12 cellular contexts compared by ENCODE assay signal in genomic region chr5:139298242-139298641, GRCh38. TPM values are rescaled to one million over a fixed set of nuclear protein-coding genes. Genes with fewer than 3 reads are reported as not detected.
A peak's percentile ranks its signal among the peaks of the same experiment; 100 is the strongest.
DNase-seq lines count a peak whose midpoint lies in the region; ATAC-seq and TF ChIP-seq lines count a peak whose summit lies in the region.
"Had no signal": no experiment of that assay in that cellular context is flagged by ENCODE, and none has a peak within 500 bp of the region (broad histone marks: within the 10 kb centered on the region; RNA-seq: fewer than 3 reads in every experiment).

No MANE protein-coding gene starts in this region.

- no peaks in the 10 kb centered on the region for H3K27me3 ChIP-seq in BLaER1
- H3K27me3 ChIP-seq in H9 (ENCODE audit: insufficient read depth, low read length), result no peaks in the 10 kb centered on the region
- no peaks in the 10 kb centered on the region for H3K27me3 ChIP-seq in prostate gland (replicated peaks; ENCODE audit: insufficient read depth)
- H3K27me3 ChIP-seq: body of pancreas had no signal

- peaks cover 3% of the 10 kb centered on the region in 2 experiments; a peak in 1 of 5 replicates for H3K9me3 Mint-ChIP-seq in H9
- no peaks in the 10 kb centered on the region for H3K9me3 Mint-ChIP-seq in activated T-helper 2 cell treated with anti-CD3 and anti-CD28 coated beads, Interferon-gamma antibody, Interleukin-2, Interleukin-4, amounts not matched to agents 10 μg/mL and 5 μg/mL and 100 μg/mL, durations not matched to agents 14 hours and 24 hours and 36 hours
- no peaks in the 10 kb centered on the region for H3K9me3 Mint-ChIP-seq in naive B cell

- no peak overlapping the region for H3K56ac ChIP-seq in H9 (ENCODE audit: insufficient read length, low read depth, low read length)

- H2AK5ac ChIP-seq in H9 (ENCODE audit: insufficient read length, low read length), result no peak overlapping the region

- H3K23me2 ChIP-seq in H9 (ENCODE audit: insufficient read length, low read depth, low read length, poor library complexity, severe bottlenecking), result no peaks in the 10 kb centered on the region

- no peak overlapping the region for H2BK15ac ChIP-seq in H9 (ENCODE audit: low read depth, low read length)

- no peaks in the 10 kb centered on the region for H3K79me1 ChIP-seq in H9 (ENCODE audit: insufficient read depth, low read depth, low read length, poor library complexity, severe bottlenecking)

- ATAC-seq in naive B cell (ENCODE audit: low read depth in 2 of 2), result no peak
- ATAC-seq: body of pancreas had no signal

- no CpG with 5 or more reads among the region's 11 CpGs for WGBS in H9 (ENCODE audit: extremely low coverage, insufficient read length, low lambda C conversion rate)
- 44% methylated on average over 11 of the region's 11 CpGs for WGBS in prostate gland

- H3K18ac ChIP-seq in H9 (ENCODE audit: insufficient read length, low read depth, low read length), result no peak overlapping the region

- peak overlapping the region in 1 of 3 experiments; percentile 28; a peak in 4 of 7 replicates for H3K27ac Mint-ChIP-seq in H9
- peak overlapping the region; percentile 58 for H3K27ac Mint-ChIP-seq in activated T-helper 2 cell treated with anti-CD3 and anti-CD28 coated beads, Interferon-gamma antibody, Interleukin-2, Interleukin-4, amounts not matched to agents 10 μg/mL and 5 μg/mL and 100 μg/mL, durations not matched to agents 14 hours and 24 hours and 36 hours
- peak overlapping the region in 2 of 6 donors; percentile 59 to 69 for H3K27ac Mint-ChIP-seq in naive B cell

- no peak overlapping the region for H2BK12ac ChIP-seq in H9 (ENCODE audit: insufficient read length, low read depth, low read length)

- TF ChIP-seq CTCF in H9 (conservative IDR thresholded peaks at IDR 0.05) (no peak), prostate gland (IDR thresholded peaks at IDR 0.05) (no peak), GM13977 (IDR thresholded peaks at IDR 0.05; ENCODE audit: extremely low read depth, insufficient read depth, missing control alignments) (no peak)

- no peak overlapping the region for H4K91ac ChIP-seq in H9 (ENCODE audit: insufficient read length, low read depth, low read length)

- intact Hi-C loops in activated T-helper 2 cell treated with anti-CD3 and anti-CD28 coated beads, Interferon-gamma antibody, Interleukin-2, Interleukin-4, amounts not matched to agents 10 μg/mL and 5 μg/mL and 100 μg/mL, durations not matched to agents 14 hours and 24 hours and 36 hours (cut with micrococcal nuclease), result loop anchor here (10.0 kb wide), 3 partner anchors 267 to 963 kb away; partner anchors contain the start of genes CDC25C, ETF1, FAM53C and UBE2D2
- intact Hi-C loops in prostate gland (cut with DNase I), result no loop called here
- intact Hi-C loops in posterior cingulate gyrus (cut with DNase I), result no loop called here

- H3K23ac ChIP-seq in H9 (ENCODE audit: insufficient read length, low read depth, low read length), result no peak overlapping the region

- H3K4me1 ChIP-seq in BLaER1, result peaks cover 64% of the 10 kb centered on the region
- no peaks in the 10 kb centered on the region; the same call in 1 of the 2 replicates for H3K4me1 ChIP-seq in H9 (ENCODE audit: insufficient read depth, low read length)
- peaks cover 12% of the 10 kb centered on the region for H3K4me1 ChIP-seq in prostate gland (replicated peaks)

- no peak for DNase-seq in H9
- no peak for DNase-seq in activated T-helper 2 cell treated with anti-CD3 and anti-CD28 coated beads, Interferon-gamma antibody, Interleukin-2, Interleukin-4, amounts not matched to agents 10 μg/mL and 5 μg/mL and 100 μg/mL, durations not matched to agents 14 hours and 24 hours and 36 hours (ENCODE audit: low spot score)
- DNase-seq in naive B cell, result no peak
- no peak for DNase-seq in prostate gland (ENCODE audit: low spot score)
- DNase-seq in posterior cingulate gyrus, result no peak
- no peak for DNase-seq in GM13977 (ENCODE audit: low spot score)
- DNase-seq in NCI-H2107 treated with DMSO at 0.1 percent for 48 hours (lab: John Stamatoyannopoulos, UW; ENCODE audit: unreplicated experiment), result no peak
- DNase-seq: body of pancreas; GF-D8; NCI-H1930; stimulated activated CD4-positive, alpha-beta T cell treated with anti-CD3 and anti-CD28 coated beads, Interleukin-4, amount 100 ng/mL, for 24 hours had no signal

- H3T11ph ChIP-seq in H9 (ENCODE audit: low read length), result no peak overlapping the region

- no peaks in the 10 kb centered on the region for H3K27me3 Mint-ChIP-seq in H9 (ENCODE audit: low read depth)
- no peaks in the 10 kb centered on the region for H3K27me3 Mint-ChIP-seq in activated T-helper 2 cell treated with anti-CD3 and anti-CD28 coated beads, Interferon-gamma antibody, Interleukin-2, Interleukin-4, amounts not matched to agents 10 μg/mL and 5 μg/mL and 100 μg/mL, durations not matched to agents 14 hours and 24 hours and 36 hours (ENCODE audit: low read depth)
- no peaks in the 10 kb centered on the region for H3K27me3 Mint-ChIP-seq in naive B cell

- H2BK120ac ChIP-seq in H9 (ENCODE audit: low read depth, low read length, poor library complexity, severe bottlenecking), result no peak overlapping the region

- no peak overlapping the region for H4K5ac ChIP-seq in H9 (ENCODE audit: insufficient read length, low read depth, low read length)

- H3K4me3 Mint-ChIP-seq in H9 (peak overlapping the region; percentile 4 to 14; a peak in 3 of 5 replicates), naive B cell (peak overlapping the region in 5 of 8 donors; percentile 5 to 39 (median 19))
- peak overlapping the region; percentile 9 for H3K4me3 Mint-ChIP-seq in activated T-helper 2 cell treated with anti-CD3 and anti-CD28 coated beads, Interferon-gamma antibody, Interleukin-2, Interleukin-4, amounts not matched to agents 10 μg/mL and 5 μg/mL and 100 μg/mL, durations not matched to agents 14 hours and 24 hours and 36 hours (ENCODE audit: low read depth)

- H3K4me1 Mint-ChIP-seq in H9 (peaks cover 55 to 69% of the 10 kb centered on the region in 2 experiments), naive B cell (peaks cover 57 to 87% (median 82%) of the 10 kb centered on the region in 3 donors)
- H3K4me1 Mint-ChIP-seq in activated T-helper 2 cell treated with anti-CD3 and anti-CD28 coated beads, Interferon-gamma antibody, Interleukin-2, Interleukin-4, amounts not matched to agents 10 μg/mL and 5 μg/mL and 100 μg/mL, durations not matched to agents 14 hours and 24 hours and 36 hours (ENCODE audit: low read depth), result peaks cover 56% of the 10 kb centered on the region

- peak overlapping the region; percentile 84; the same call in 1 of the 2 replicates for H3K4me2 ChIP-seq in BLaER1
- H3K4me2 ChIP-seq in H9 (ENCODE audit: insufficient read depth, insufficient read length, low read length), result no peak overlapping the region

- H3K27ac ChIP-seq in BLaER1 (no peak overlapping the region), H9 (ENCODE audit: insufficient read length, low read depth, low read length) (no peak overlapping the region), prostate gland (no peak overlapping the region)

- H4K20me1 ChIP-seq in BLaER1 (peaks cover 90% of the 10 kb centered on the region), H9 (ENCODE audit: control insufficient read depth, insufficient read depth, insufficient read length) (no peaks in the 10 kb centered on the region)

- in situ Hi-C loops in GM13977 (cut with MboI; ENCODE audit: low pct_unique_long_range_greater_than_20kb, low sequenced_read_pairs, unreplicated experiment), result no loop called here

- no peak overlapping the region for H4K8ac ChIP-seq in H9 (replicated peaks; ENCODE audit: insufficient read length, low read depth, low read length)

- no peak overlapping the region for H2AFZ ChIP-seq in H9 (ENCODE audit: low read length)

- peaks cover 34% of the 10 kb centered on the region for H3K36me3 ChIP-seq in BLaER1
- H3K36me3 ChIP-seq in prostate gland, result no peaks in the 10 kb centered on the region

- peaks cover 86% of the 10 kb centered on the region for H3K79me2 ChIP-seq in H9 (ENCODE audit: insufficient read depth, low read length)

- H3K4me3 ChIP-seq in BLaER1, result no peak overlapping the region
- no peak overlapping the region for H3K4me3 ChIP-seq in prostate gland
- H3K4me3 ChIP-seq: body of pancreas had no signal

- H3K9ac ChIP-seq in BLaER1 (no peak overlapping the region), H9 (ENCODE audit: extremely low read depth, insufficient read length, low read length) (no peak overlapping the region)

- TF ChIP-seq POLR2A in prostate gland (IDR thresholded peaks at IDR 0.05), result no peak

- H3K14ac ChIP-seq in H9 (ENCODE audit: insufficient read depth, low read length), result no peak overlapping the region

- H3K9me3 ChIP-seq in BLaER1 (no peaks in the 10 kb centered on the region), H9 (ENCODE audit: control insufficient read depth, low read depth, low read length) (no peaks in the 10 kb centered on the region), prostate gland (no peaks in the 10 kb centered on the region)
- H3K9me3 ChIP-seq: body of pancreas had no signal

- H2BK5ac ChIP-seq in H9 (ENCODE audit: insufficient read length, low read length), result no peak overlapping the region

- H3K4ac ChIP-seq in H9 (ENCODE audit: low read depth, low read length), result no peak overlapping the region

- H2BK20ac ChIP-seq in H9 (ENCODE audit: low read depth, low read length, poor library complexity, severe bottlenecking), result no peak overlapping the region

- peaks cover 21 to 35% (median 34%) of the 10 kb centered on the region in 3 experiments for H3K36me3 Mint-ChIP-seq in H9 (ENCODE audit: insufficient read depth in 1 of 3, low read depth in 3 of 3)
- H3K36me3 Mint-ChIP-seq in activated T-helper 2 cell treated with anti-CD3 and anti-CD28 coated beads, Interferon-gamma antibody, Interleukin-2, Interleukin-4, amounts not matched to agents 10 μg/mL and 5 μg/mL and 100 μg/mL, durations not matched to agents 14 hours and 24 hours and 36 hours (ENCODE audit: low read depth), result peaks cover 47% of the 10 kb centered on the region
- no peaks in the 10 kb centered on the region for H3K36me3 Mint-ChIP-seq in naive B cell

RNA-seq across cellular contexts. Expression of gene MATR3, which starts 4.7 kb away (rescaled TPM):
- 267 and 278 TPM in 2 replicates for total RNA-seq in H9 (2021)
- total RNA-seq in activated T-helper 2 cell treated with anti-CD3 and anti-CD28 coated beads, Interferon-gamma antibody, Interleukin-2, Interleukin-4, amounts not matched to agents 10 μg/mL and 5 μg/mL and 100 μg/mL, durations not matched to agents 14 hours and 24 hours and 36 hours, result 259 TPM in 2 replicates
- 100 to 1,000 TPM; 370 to 439 (median 392) TPM for polyA plus RNA-seq in naive B cell (ENCODE audit: low read depth in 6 of 6)
- total RNA-seq in prostate gland, result 100 to 1,000 TPM; 192 to 207 TPM

RNA-seq across cellular contexts. Expression of gene PAIP2, which starts 43.4 kb away (rescaled TPM):
- 121 and 129 TPM in 2 replicates for total RNA-seq in H9 (2021)
- 98.2 and 107 TPM in 2 replicates for total RNA-seq in activated T-helper 2 cell treated with anti-CD3 and anti-CD28 coated beads, Interferon-gamma antibody, Interleukin-2, Interleukin-4, amounts not matched to agents 10 μg/mL and 5 μg/mL and 100 μg/mL, durations not matched to agents 14 hours and 24 hours and 36 hours
- polyA plus RNA-seq in naive B cell (ENCODE audit: low read depth in 6 of 6), result 100 to 1,000 TPM; 348 to 544 (median 403) TPM
- total RNA-seq in prostate gland, result 100 to 1,000 TPM; 105 to 119 TPM
